ENCODE assay signal across 1 cellular context in genomic region chr3:192824313-192824712, GRCh38.
TF ChIP-seq lines count a peak whose summit lies in the region.

No MANE protein-coding gene starts in this region.

TF ChIP-seq in HEK293, 187 proteins besides CTCF, POLR2A, EP300 and RAD21 (continued from another document):
- peak; percentile 66 for TF ChIP-seq ZNF518A (tag by site-specific recombination; conservative IDR thresholded peaks at IDR 0.05; ENCODE audit: low read depth)
- no peak for TF ChIP-seq ZNF174 (tag by site-specific recombination; IDR thresholded peaks at IDR 0.05)
- TF ChIP-seq ZNF433 (tag by site-specific recombination; IDR thresholded peaks at IDR 0.05; ENCODE audit: low read depth) = peak; percentile 42; the same call in 1 of the 2 replicates
- TF ChIP-seq ZEB2 (tag by site-specific recombination; IDR thresholded peaks at IDR 0.05) = no peak
- TF ChIP-seq ZNF175 (tag by site-specific recombination; IDR thresholded peaks at IDR 0.05) = no peak
- no peak for TF ChIP-seq ZNF600 (tag by site-specific recombination; IDR thresholded peaks at IDR 0.05)
- no peak for TF ChIP-seq ZNF148 (tag by site-specific recombination; IDR thresholded peaks at IDR 0.05; ENCODE audit: borderline replicate concordance)
- no peak for TF ChIP-seq PRDM6 (tag by site-specific recombination; IDR thresholded peaks at IDR 0.05)
- TF ChIP-seq ZNF280C (tag by site-specific recombination; IDR thresholded peaks at IDR 0.05) = no peak
